2 cellular contexts compared by ENCODE assay signal in genomic region chr16:74731853-74732477, GRCh38.
TF ChIP-seq lines count a peak whose summit lies in the region.

No MANE protein-coding gene starts in this region.

TF ChIP-seq in WTC11, 78 proteins besides CTCF, POLR2A, EP300 and RAD21:
- no peak for TF ChIP-seq USF2 (CRISPR knock-in tag; IDR thresholded peaks at IDR 0.05)
- TF ChIP-seq HMGA2 (CRISPR knock-in tag; IDR thresholded peaks at IDR 0.05), result no peak
- no peak for TF ChIP-seq ZNF317 (CRISPR knock-in tag; IDR thresholded peaks at IDR 0.05; ENCODE audit: borderline replicate concordance, low read depth)
- no peak for TF ChIP-seq ZNF532 (CRISPR knock-in tag; IDR thresholded peaks at IDR 0.05; ENCODE audit: borderline replicate concordance)
- no peak for TF ChIP-seq ZNF219 (CRISPR knock-in tag; IDR thresholded peaks at IDR 0.05; ENCODE audit: borderline replicate concordance)
- no peak for TF ChIP-seq NR1H2 (CRISPR knock-in tag; IDR thresholded peaks at IDR 0.05)
- no peak for TF ChIP-seq GTF2I (CRISPR knock-in tag; conservative IDR thresholded peaks at IDR 0.05)
- TF ChIP-seq NR3C1 (CRISPR knock-in tag; conservative IDR thresholded peaks at IDR 0.05; ENCODE audit: low read depth), result no peak
- no peak for TF ChIP-seq RORB (CRISPR knock-in tag; IDR thresholded peaks at IDR 0.05)
- TF ChIP-seq ATF6 (CRISPR knock-in tag; IDR thresholded peaks at IDR 0.05), result no peak
- no peak for TF ChIP-seq FOXJ3 (CRISPR knock-in tag; IDR thresholded peaks at IDR 0.05; ENCODE audit: borderline replicate concordance)
- TF ChIP-seq RELA (CRISPR knock-in tag; IDR thresholded peaks at IDR 0.05; ENCODE audit: borderline replicate concordance), result no peak
- TF ChIP-seq OVOL2 (CRISPR knock-in tag; IDR thresholded peaks at IDR 0.05; ENCODE audit: borderline replicate concordance), result no peak
- TF ChIP-seq GRHL2 (CRISPR knock-in tag; IDR thresholded peaks at IDR 0.05; ENCODE audit: insufficient replicate concordance, severe bottlenecking), result no peak
- no peak for TF ChIP-seq IRF2 (CRISPR knock-in tag; IDR thresholded peaks at IDR 0.05; ENCODE audit: borderline replicate concordance, low read depth)
- no peak for TF ChIP-seq ZMAT4 (CRISPR knock-in tag; IDR thresholded peaks at IDR 0.05)

TF ChIP-seq in H1, 55 proteins besides CTCF, POLR2A, EP300 and RAD21:
- TF ChIP-seq HDAC6 (IDR thresholded peaks at IDR 0.05; ENCODE audit: low read depth, low read length), result no peak
- no peak for TF ChIP-seq SUZ12 (IDR thresholded peaks at IDR 0.05; ENCODE audit: low read length)
- no peak for TF ChIP-seq ATF3 (IDR thresholded peaks at IDR 0.05; ENCODE audit: insufficient read depth, low read depth, low read length)
- TF ChIP-seq MAFK (IDR thresholded peaks at IDR 0.05; ENCODE audit: low read depth, low read length), result no peak
- no peak for TF ChIP-seq RXRA (IDR thresholded peaks at IDR 0.05; ENCODE audit: insufficient read depth, low read depth, low read length)
- no peak for TF ChIP-seq TBP (IDR thresholded peaks at IDR 0.05; ENCODE audit: low read depth, low read length)
- no peak for TF ChIP-seq SIN3A (conservative IDR thresholded peaks at IDR 0.05 in 1 of 2, IDR thresholded peaks at IDR 0.05 in 1 of 2; ENCODE audit: low read depth in 1 of 2, low read length in 2 of 2)
- no peak for TF ChIP-seq BACH1 (IDR thresholded peaks at IDR 0.05; ENCODE audit: low read length)
- no peak for TF ChIP-seq TEAD4 (IDR thresholded peaks at IDR 0.05; ENCODE audit: low read depth, low read length)
- TF ChIP-seq POU5F1 (IDR thresholded peaks at IDR 0.05; ENCODE audit: low read depth, low read length), result no peak
- no peak for TF ChIP-seq CHD2 (IDR thresholded peaks at IDR 0.05; ENCODE audit: low read length)
- no peak for TF ChIP-seq SIRT6 (IDR thresholded peaks at IDR 0.05; ENCODE audit: low read length)
- no peak for TF ChIP-seq HDAC2 (IDR thresholded peaks at IDR 0.05; ENCODE audit: borderline replicate concordance in 1 of 2, low read depth in 2 of 2, low read length in 2 of 2)
- TF ChIP-seq CEBPB (IDR thresholded peaks at IDR 0.05; ENCODE audit: low read depth, low read length), result no peak
- no peak for TF ChIP-seq BRCA1 (IDR thresholded peaks at IDR 0.05; ENCODE audit: low read depth, low read length)
- no peak for TF ChIP-seq NANOG (IDR thresholded peaks at IDR 0.05; ENCODE audit: insufficient read depth, low read depth, low read length, poor library complexity, severe bottlenecking)
- no peak for TF ChIP-seq JUND (IDR thresholded peaks at IDR 0.05; ENCODE audit: low read length)
